ENCODE assay signal across 12 cellular contexts in genomic region chr6:42505377-42505702, GRCh38. TPM values are rescaled to one million over a fixed set of nuclear protein-coding genes. Genes with fewer than 3 reads are reported as not detected.
DNase-seq lines count a peak whose midpoint lies in the region; TF ChIP-seq lines count a peak whose summit lies in the region.
"Had no signal": no experiment of that assay in that cellular context is flagged by ENCODE, and none has a peak within 500 bp of the region (broad histone marks: within the 10 kb centered on the region; RNA-seq: fewer than 3 reads in every experiment).

No MANE protein-coding gene starts in this region.

- no peaks in the 10 kb centered on the region for H3K9me2 ChIP-seq in SU-DHL-6 (replicated peaks; ENCODE audit: insufficient read depth, low read length)

- no peaks in the 10 kb centered on the region for H3F3A ChIP-seq in SU-DHL-6 (ENCODE audit: insufficient read depth)

- no peak overlapping the region for H3K27ac Mint-ChIP-seq in immature natural killer cell

- peak; percentile 62 for DNase-seq in CD1c-positive myeloid dendritic cell (ENCODE audit: extremely low spot score)
- DNase-seq in fibroblast of villous mesenchyme (ENCODE audit: low read depth), result peak; percentile 38
- no peak for DNase-seq in activated effector memory CD4-positive, alpha-beta T cell treated with Interleukin-2 at 50 U/mL for 16 hours
- no peak for DNase-seq in immature natural killer cell
- DNase-seq in NCI-H82 treated with DMSO at 0.1 percent for 48 hours (lab: John Stamatoyannopoulos, UW; ENCODE audit: unreplicated experiment), result no peak
- no peak for DNase-seq in NK-92 treated with Interleukin-12 subunit alpha and Interleukin-12 subunit beta, amount 100 ng/mL, for 24 hours (lab: John Stamatoyannopoulos, UW)
- DNase-seq: activated CD4-positive, alpha-beta T cell treated with anti-CD3 and anti-CD28 coated beads, Interleukin-2, amount 50 U/mL, for 4 hours; amygdala; NCI-H226; testis had no signal

- H3K4me1 Mint-ChIP-seq in immature natural killer cell, result no peaks in the 10 kb centered on the region

- CTCF ChIA-PET in HEK293 (lab: Yijun Ruan, JAX), result interaction anchor here (0.6 to 0.9 kb wide), 5 partner anchors 9 to 320 kb away, joined by 3 to 6 read pairs (median 3); no protein-coding TSS in a partner anchor

- peaks cover 0 to 3% (median 0%) of the 10 kb centered on the region in 3 donors for H3K36me3 Mint-ChIP-seq in immature natural killer cell

- H3K36me3 ChIP-seq in HEK293 (ENCODE audit: control insufficient read depth in 2 of 2, insufficient read depth in 1 of 2, low read length in 2 of 2) (no peaks in the 10 kb centered on the region), SU-DHL-6 (ENCODE audit: low read length) (0 out of 2 replicates have a peak, but pooled peaks cover 3% of the 10 kb centered on the region)

- H3K27me3 ChIP-seq in SU-DHL-6 (ENCODE audit: low read length), result no peaks in the 10 kb centered on the region
- H3K27me3 ChIP-seq: testis had no signal

- H3K4me3 ChIP-seq in HEK293 (ENCODE audit: low read depth, low read length), result no peak overlapping the region
- H3K4me3 ChIP-seq in SU-DHL-6 (ENCODE audit: insufficient read depth, low read length, poor library complexity, severe bottlenecking), result no peak overlapping the region
- H3K4me3 ChIP-seq in fibroblast of villous mesenchyme (ENCODE audit: low read depth, low read length), result no peak overlapping the region
- H3K4me3 ChIP-seq: testis had no signal

- H4K20me1 ChIP-seq in SU-DHL-6 (ENCODE audit: low read depth, low read length), result no peaks in the 10 kb centered on the region

- H3K79me2 ChIP-seq in SU-DHL-6 (ENCODE audit: insufficient read depth, low read length), result no peaks in the 10 kb centered on the region

- no peaks in the 10 kb centered on the region for H3K9me3 Mint-ChIP-seq in immature natural killer cell

- no peak overlapping the region for H3K9ac ChIP-seq in SU-DHL-6 (ENCODE audit: low read length)

- H3K27me3 Mint-ChIP-seq in immature natural killer cell (ENCODE audit: low read depth in 3 of 3), result peaks cover 2 to 4% (median 2%) of the 10 kb centered on the region in 3 donors

- H3K4me1 ChIP-seq in HEK293 (ENCODE audit: control insufficient read depth, insufficient read depth, low read length), result no peaks in the 10 kb centered on the region
- H3K4me1 ChIP-seq: testis had no signal

- peak overlapping the region; percentile 56 for H2AFZ ChIP-seq in SU-DHL-6 (ENCODE audit: low read depth, low read length, severe bottlenecking)

- peak overlapping the region; percentile 21 for H3K4me2 ChIP-seq in SU-DHL-6 (ENCODE audit: low read depth, low read length, poor library complexity, severe bottlenecking)

- TF ChIP-seq CTCF in HEK293 (tag by site-specific recombination; IDR thresholded peaks at IDR 0.05) (no peak), SU-DHL-6 (IDR thresholded peaks at IDR 0.05; ENCODE audit: insufficient read depth, low read length, poor library complexity, severe bottlenecking) (no peak), fibroblast of villous mesenchyme (IDR thresholded peaks at IDR 0.05; ENCODE audit: insufficient read depth, low read depth, low read length) (no peak)

- no peak overlapping the region for H3K4me3 Mint-ChIP-seq in immature natural killer cell

- H3K27ac ChIP-seq in HEK293 (ENCODE audit: extremely low read depth, low read depth, low read length), result no peak overlapping the region
- H3K27ac ChIP-seq in SU-DHL-6 (ENCODE audit: low read depth, low read length), result no peak overlapping the region
- H3K27ac ChIP-seq: testis had no signal

- H3K9me3 ChIP-seq in HEK293 (ENCODE audit: control insufficient read depth, insufficient read depth, low read depth, low read length) (no peaks in the 10 kb centered on the region), SU-DHL-6 (ENCODE audit: insufficient read depth, low read length) (no peaks in the 10 kb centered on the region)
- H3K9me3 ChIP-seq: testis had no signal

- POLR2A ChIA-PET in HEK293 (lab: Yijun Ruan, JAX), result no interaction called here

TF ChIP-seq in HEK293, 187 proteins besides CTCF, POLR2A, EP300 and RAD21:
- TF ChIP-seq PRDM6 (tag by site-specific recombination; IDR thresholded peaks at IDR 0.05) (no peak), PRDM10 (tag by site-specific recombination; IDR thresholded peaks at IDR 0.05) (peak; percentile 65), ZNF629 (tag by site-specific recombination; IDR thresholded peaks at IDR 0.05) (0 out of 2 replicates have a peak, but pooled peaks have one; percentile 24)
TF ChIP-seq in HEK293: peak in this region for 2.

RNA-seq across cellular contexts. Expression of gene TRERF1, which starts 53.6 kb away (rescaled TPM):
- 6.4 and 6.5 TPM in 2 replicates for total RNA-seq in fibroblast of villous mesenchyme
- polyA plus RNA-seq in immature natural killer cell, result 1 to 10 TPM; 1.5 to 8.8 (median 2.1) TPM

RNA-seq across cellular contexts. Expression of gene UBR2, which starts 58.5 kb away (rescaled TPM):
- total RNA-seq in fibroblast of villous mesenchyme, result 18.4 and 30.7 TPM in 2 replicates
- polyA plus RNA-seq in immature natural killer cell, result 10 to 100 TPM in 2 of 3 donors, 1 to 10 TPM in 1; 6.4 to 17.7 (median 10.6) TPM

Comparison
In these comparisons a context has a peak if more than half of its experiments do, and no peak if none do; other contexts are left out.
1. DNase-seq: peak in CD1c-positive myeloid dendritic cell (single experiment) and fibroblast of villous mesenchyme (single experiment); none in activated effector memory CD4-positive, alpha-beta T cell treated with Interleukin-2 at 50 U/mL for 16 hours (single experiment), immature natural killer cell (0 of 3), NCI-H82 treated with DMSO at 0.1 percent for 48 hours (single experiment) and NK-92 treated with Interleukin-12 subunit alpha and Interleukin-12 subunit beta, amount 100 ng/mL, for 24 hours (single experiment).